In the genomic region with DNA sequence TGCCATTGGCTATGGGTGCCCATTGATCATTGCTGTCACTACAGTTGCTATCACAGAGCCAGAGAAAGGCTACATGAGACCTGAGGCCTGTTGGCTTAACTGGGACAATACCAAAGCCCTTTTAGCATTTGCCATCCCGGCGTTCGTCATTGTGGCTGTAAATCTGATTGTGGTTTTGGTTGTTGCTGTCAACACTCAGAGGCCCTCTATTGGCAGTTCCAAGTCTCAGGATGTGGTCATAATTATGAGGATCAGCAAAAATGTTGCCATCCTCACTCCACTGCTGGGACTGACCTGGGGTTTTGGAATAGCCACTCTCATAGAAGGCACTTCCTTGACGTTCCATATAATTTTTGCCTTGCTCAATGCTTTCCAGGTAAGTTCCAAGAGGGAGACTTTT, we compare ENCODE assay signal across 17 cellular contexts. TPM values are rescaled to one million over a fixed set of nuclear protein-coding genes. Genes with fewer than 3 reads are reported as not detected.
DNase-seq lines count a peak whose midpoint lies in the region; ATAC-seq and TF ChIP-seq lines count a peak whose summit lies in the region.
"Had no signal": no experiment of that assay in that cellular context is flagged by ENCODE, and none has a peak within 500 bp of the region (broad histone marks: within the 10 kb centered on the region; RNA-seq: fewer than 3 reads in every experiment).

No MANE protein-coding gene starts in this region.

- H3K9me3 ChIP-seq in psoas muscle = no peaks in the 10 kb centered on the region
- H3K9me3 ChIP-seq: HAP-1 had no signal

- intact Hi-C loops in activated CD4-positive, alpha-beta T cell treated with anti-CD3 and anti-CD28 coated beads for 36 hours (cut with DNase I, micrococcal nuclease) = no loop called here
- intact Hi-C loops in psoas muscle (cut with DNase I) = no loop called here

- H3K4me3 ChIP-seq in psoas muscle = no peak overlapping the region
- H3K4me3 ChIP-seq: HAP-1, PC-9 had no signal

- peaks cover 22% of the 10 kb centered on the region for H3K27me3 Mint-ChIP-seq in activated CD4-positive, alpha-beta T cell treated with anti-CD3 and anti-CD28 coated beads for 36 hours
- H3K27me3 Mint-ChIP-seq in activated naive CD8-positive, alpha-beta T cell treated with anti-CD3 and anti-CD28 coated beads for 36 hours = peaks cover 35% of the 10 kb centered on the region
- no peaks in the 10 kb centered on the region for H3K27me3 Mint-ChIP-seq in progenitor cell of endocrine pancreas

- CTCF ChIA-PET in activated CD4-positive, alpha-beta T cell treated with anti-CD3 and anti-CD28 coated beads for 36 hours (lab: Charles Lee) = no interaction called here

- H3K4me1 Mint-ChIP-seq in activated CD4-positive, alpha-beta T cell treated with anti-CD3 and anti-CD28 coated beads for 36 hours = peaks cover 30% of the 10 kb centered on the region
- peaks cover 21% of the 10 kb centered on the region for H3K4me1 Mint-ChIP-seq in activated naive CD8-positive, alpha-beta T cell treated with anti-CD3 and anti-CD28 coated beads for 36 hours
- peaks cover 5% of the 10 kb centered on the region for H3K4me1 Mint-ChIP-seq in progenitor cell of endocrine pancreas (ENCODE audit: low read depth)
- H3K4me1 Mint-ChIP-seq: CD14-positive monocyte had no signal

- no peaks in the 10 kb centered on the region for H3K27me3 ChIP-seq in psoas muscle (ENCODE audit: insufficient read depth in 3 of 3, low read length in 2 of 3)

- H3K36me3 Mint-ChIP-seq in activated CD4-positive, alpha-beta T cell treated with anti-CD3 and anti-CD28 coated beads for 36 hours (ENCODE audit: low read depth) = peaks cover 3% of the 10 kb centered on the region
- no peaks in the 10 kb centered on the region for H3K36me3 Mint-ChIP-seq in activated naive CD8-positive, alpha-beta T cell treated with anti-CD3 and anti-CD28 coated beads for 36 hours
- H3K36me3 Mint-ChIP-seq in progenitor cell of endocrine pancreas (ENCODE audit: insufficient read depth) = no peaks in the 10 kb centered on the region
- H3K36me3 Mint-ChIP-seq: CD14-positive monocyte had no signal

- H3K27ac ChIP-seq in psoas muscle = no peak overlapping the region
- H3K27ac ChIP-seq: 22Rv1, PC-9 had no signal

- H3K4me1 ChIP-seq in psoas muscle = peaks cover 2% of the 10 kb centered on the region
- H3K4me1 ChIP-seq: HAP-1 had no signal

- POLR2A ChIA-PET in activated CD4-positive, alpha-beta T cell treated with anti-CD3 and anti-CD28 coated beads for 36 hours (lab: Charles Lee) = no interaction called here

- TF ChIP-seq CTCF in psoas muscle (IDR thresholded peaks at IDR 0.05) (no peak), progenitor cell of endocrine pancreas (IDR thresholded peaks at IDR 0.05; ENCODE audit: unreplicated experiment) (no peak)

- H3K4me3 Mint-ChIP-seq in activated CD4-positive, alpha-beta T cell treated with anti-CD3 and anti-CD28 coated beads for 36 hours = no peak overlapping the region
- no peak overlapping the region for H3K4me3 Mint-ChIP-seq in activated naive CD8-positive, alpha-beta T cell treated with anti-CD3 and anti-CD28 coated beads for 36 hours
- no peak overlapping the region for H3K4me3 Mint-ChIP-seq in progenitor cell of endocrine pancreas (ENCODE audit: low read depth)
- H3K4me3 Mint-ChIP-seq: CD14-positive monocyte had no signal

- ATAC-seq in activated CD4-positive, alpha-beta T cell treated with anti-CD3 and anti-CD28 coated beads for 36 hours = no peak
- ATAC-seq in psoas muscle (peak in 3 of 4 donors; percentile 47 to 62 (median 49)), HG02938 (IDR thresholded peaks at IDR 0.05; ENCODE audit: unreplicated experiment) (no peak)

- H3K36me3 ChIP-seq in psoas muscle (ENCODE audit: insufficient read depth in 1 of 2, low read depth in 1 of 2) = no peaks in the 10 kb centered on the region
- H3K36me3 ChIP-seq: HAP-1 had no signal

- H3K27ac Mint-ChIP-seq in activated CD4-positive, alpha-beta T cell treated with anti-CD3 and anti-CD28 coated beads for 36 hours = no peak overlapping the region
- no peak overlapping the region for H3K27ac Mint-ChIP-seq in activated naive CD8-positive, alpha-beta T cell treated with anti-CD3 and anti-CD28 coated beads for 36 hours
- H3K27ac Mint-ChIP-seq in progenitor cell of endocrine pancreas = no peak overlapping the region
- H3K27ac Mint-ChIP-seq: CD14-positive monocyte had no signal

- WGBS in psoas muscle, 3 donors = 67 to 84% (median 77%) methylated on average over 4 of the region's 4 CpGs

- no peaks in the 10 kb centered on the region for H3K9me3 Mint-ChIP-seq in activated CD4-positive, alpha-beta T cell treated with anti-CD3 and anti-CD28 coated beads for 36 hours (ENCODE audit: low read depth)
- H3K9me3 Mint-ChIP-seq in activated naive CD8-positive, alpha-beta T cell treated with anti-CD3 and anti-CD28 coated beads for 36 hours = peaks cover 7% of the 10 kb centered on the region
- H3K9me3 Mint-ChIP-seq in progenitor cell of endocrine pancreas (ENCODE audit: low read depth) = peaks cover 5% of the 10 kb centered on the region

- peak; percentile 40 for DNase-seq in activated CD4-positive, alpha-beta T cell treated with anti-CD3 and anti-CD28 coated beads for 36 hours
- no peak for DNase-seq in activated CD4-positive, alpha-beta T cell treated with anti-CD3 and anti-CD28 coated beads, Interleukin-2, amount 50 U/mL, for 4 hours
- DNase-seq in MV-4-11 (lab: John Stamatoyannopoulos, UW) = peak; percentile 74
- DNase-seq in activated naive CD8-positive, alpha-beta T cell treated with anti-CD3 and anti-CD28 coated beads for 36 hours = peak; percentile 23
- no peak for DNase-seq in psoas muscle
- DNase-seq in AG08395 (ENCODE audit: low spot score) = no peak
- no peak for DNase-seq in progenitor cell of endocrine pancreas (ENCODE audit: low spot score, unreplicated experiment)
- DNase-seq: COR-L47; NCI-H2107; NCI-H226; NCI-H526; NK-92 treated with Interleukin-12 subunit alpha and Interleukin-12 subunit beta, amount 100 ng/mL, for 24 hours; PC-9 had no signal

RNA-seq across cellular contexts. Expression of a gene that starts 16.4 kb away (rescaled TPM):
- not detected for total RNA-seq in activated CD4-positive, alpha-beta T cell treated with anti-CD3 and anti-CD28 coated beads for 36 hours
- total RNA-seq in activated naive CD8-positive, alpha-beta T cell treated with anti-CD3 and anti-CD28 coated beads for 36 hours = not detected
- total RNA-seq in psoas muscle (under 1 TPM in 1 of 4 donors, not detected in 3; 0.18 TPM), progenitor cell of endocrine pancreas (2.6 TPM in 2 replicates)
- polyA plus RNA-seq in psoas muscle = under 1 TPM in 1 of 3 donors, not detected in 2; 0.03 TPM
- polyA plus RNA-seq: CD14-positive monocyte had no signal

Comparison
In these comparisons a context has a peak if more than half of its experiments do, and no peak if none do; other contexts are left out.
1. DNase-seq: peak in activated CD4-positive, alpha-beta T cell treated with anti-CD3 and anti-CD28 coated beads for 36 hours (single experiment), MV-4-11 (single experiment) and activated naive CD8-positive, alpha-beta T cell treated with anti-CD3 and anti-CD28 coated beads for 36 hours (single experiment); none in activated CD4-positive, alpha-beta T cell treated with anti-CD3 and anti-CD28 coated beads, Interleukin-2, amount 50 U/mL, for 4 hours (0 of 2), psoas muscle (0 of 2), AG08395 (single experiment) and progenitor cell of endocrine pancreas (single experiment).
2. ATAC-seq: peak in psoas muscle (3 of 4); none in activated CD4-positive, alpha-beta T cell treated with anti-CD3 and anti-CD28 coated beads for 36 hours (single experiment) and HG02938 (single experiment).